ENCODE assay signal across 12 cellular contexts in genomic region chr5:176676361-176676824, GRCh38. TPM values are rescaled to one million over a fixed set of nuclear protein-coding genes. Genes with fewer than 3 reads are reported as not detected.
DNase-seq lines count a peak whose midpoint lies in the region; ATAC-seq, FAIRE-seq and TF ChIP-seq lines count a peak whose summit lies in the region.
"Had no signal": no experiment of that assay in that cellular context is flagged by ENCODE, and none has a peak within 500 bp of the region (broad histone marks: within the 10 kb centered on the region; RNA-seq: fewer than 3 reads in every experiment).

No MANE protein-coding gene starts in this region.

- H3K4me1 ChIP-seq in A549 (peaks cover 17% of the 10 kb centered on the region), astrocyte (ENCODE audit: insufficient read depth, low read length) (peaks cover 2% of the 10 kb centered on the region)

- DNase-seq in A549 (ENCODE audit: low read depth in 1 of 2, low spot score in 1 of 2) (peak; percentile 40 to 54), astrocyte (ENCODE audit: low read depth) (no peak), Ammon's horn (ENCODE audit: low spot score) (no peak), NK-92 (lab: John Stamatoyannopoulos, UW; ENCODE audit: unreplicated experiment) (no peak), NAMALWA (ENCODE audit: low spot score) (no peak), mesothelial cell of epicardium (ENCODE audit: low spot score in 2 of 2, unreplicated experiment in 2 of 2) (no peak)
- DNase-seq: CD4-positive, CD25-positive, alpha-beta regulatory T cell; stimulated activated CD4-positive, alpha-beta T cell treated with anti-CD3 and anti-CD28 coated beads, Interleukin-1b, Interleukin-23, amount 100 ng/mL, for 48 hours had no signal

- no peaks in the 10 kb centered on the region for H3K79me2 ChIP-seq in astrocyte (ENCODE audit: insufficient read depth, low read length)

- H3K9me3 ChIP-seq in A549, result no peaks in the 10 kb centered on the region
- no peaks in the 10 kb centered on the region for H3K9me3 ChIP-seq in astrocyte (ENCODE audit: insufficient read depth, low read depth, low read length)

- H3K27me3 Mint-ChIP-seq in astrocyte (ENCODE audit: low read depth, unreplicated experiment), result peaks cover 42% of the 10 kb centered on the region
- H3K27me3 Mint-ChIP-seq in mesothelial cell of epicardium (ENCODE audit: low read depth), result peaks cover 53% of the 10 kb centered on the region

- H3K27ac ChIP-seq in A549 (peak overlapping the region; percentile 6 to 56; a peak in 3 of 6 replicates), astrocyte (ENCODE audit: low read depth, low read length) (no peak overlapping the region)
- H3K27ac ChIP-seq: KMS-11 had no signal

- POLR2A ChIA-PET in A549 (lab: Yijun Ruan, JAX), result no interaction called here

- ATAC-seq in A549 (peak; percentile 8 to 24; a peak in 3 of 6 replicates), GM19023 (IDR thresholded peaks at IDR 0.05; ENCODE audit: unreplicated experiment) (peak; percentile 57), HG03108 (IDR thresholded peaks at IDR 0.05; ENCODE audit: unreplicated experiment) (peak; percentile 75)

- H3K4me3 ChIP-seq in A549 (no peak overlapping the region), astrocyte (ENCODE audit: insufficient read depth, low read depth, low read length) (no peak overlapping the region)

- WGBS in A549 (ENCODE audit: missing lambda C conversion rate), result 52% methylated on average over 10 of the region's 10 CpGs

- H3K9me3 Mint-ChIP-seq in astrocyte (ENCODE audit: unreplicated experiment) (peaks cover 4% of the 10 kb centered on the region), mesothelial cell of epicardium (no peaks in the 10 kb centered on the region)
- H3K9me3 Mint-ChIP-seq: central memory CD8-positive, alpha-beta T cell had no signal

- H3K27ac Mint-ChIP-seq in astrocyte (ENCODE audit: unreplicated experiment) (no peak overlapping the region), mesothelial cell of epicardium (no peak overlapping the region)
- H3K27ac Mint-ChIP-seq: CD4-positive, CD25-positive, alpha-beta regulatory T cell had no signal

- H3K36me3 Mint-ChIP-seq in astrocyte (ENCODE audit: low read depth, unreplicated experiment) (peaks cover 1% of the 10 kb centered on the region), mesothelial cell of epicardium (no peaks in the 10 kb centered on the region)
- H3K36me3 Mint-ChIP-seq: CD4-positive, CD25-positive, alpha-beta regulatory T cell had no signal

- no peak overlapping the region for H3K9ac ChIP-seq in astrocyte (ENCODE audit: low read length)
- H3K9ac ChIP-seq: KMS-11 had no signal

- H4K20me1 ChIP-seq in astrocyte (ENCODE audit: insufficient read depth, low read length), result no peaks in the 10 kb centered on the region

- CTCF ChIA-PET in A549 (lab: Yijun Ruan, JAX), result interaction anchor here (1.8 to 11.6 kb wide), 3 partner anchors 11 to 17 kb away, joined by 6 to 114 read pairs (median 7); no protein-coding TSS in a partner anchor

- peaks cover 29% of the 10 kb centered on the region for H3K27me3 ChIP-seq in astrocyte (ENCODE audit: insufficient read depth, low read length)

- H3K4me2 ChIP-seq in A549 (peak overlapping the region; percentile 20; the same call in 1 of the 3 replicates), astrocyte (ENCODE audit: low read length) (peak overlapping the region; percentile 32)
- H3K4me2 ChIP-seq: KMS-11 had no signal

- H3K36me3 ChIP-seq in astrocyte (ENCODE audit: insufficient read depth, low read length), result no peaks in the 10 kb centered on the region

- no peak for TF ChIP-seq EP300 in A549 (IDR thresholded peaks at IDR 0.05)

- no peak for TF ChIP-seq POLR2A in A549 (IDR thresholded peaks at IDR 0.05; ENCODE audit: low read length)

- FAIRE-seq in A549 (lab: Jason Lieb, UNC), result no peak
- no peak for FAIRE-seq in astrocyte (lab: Jason Lieb, UNC)

- no peak overlapping the region for H3K4me3 Mint-ChIP-seq in astrocyte (ENCODE audit: unreplicated experiment)
- no peak overlapping the region for H3K4me3 Mint-ChIP-seq in mesothelial cell of epicardium
- H3K4me3 Mint-ChIP-seq: CD4-positive, CD25-positive, alpha-beta regulatory T cell; central memory CD8-positive, alpha-beta T cell had no signal

- TF ChIP-seq CTCF in A549 (IDR thresholded peaks at IDR 0.05), result no peak
- no peak for TF ChIP-seq CTCF in astrocyte (IDR thresholded peaks at IDR 0.05; ENCODE audit: insufficient read depth, low read depth, low read length)
- no peak for TF ChIP-seq CTCF in mesothelial cell of epicardium (IDR thresholded peaks at IDR 0.05; ENCODE audit: unreplicated experiment)

- no peak for TF ChIP-seq RAD21 in A549 (conservative IDR thresholded peaks at IDR 0.05 in 1 of 2, IDR thresholded peaks at IDR 0.05 in 1 of 2)

- no peak overlapping the region for H2AFZ ChIP-seq in astrocyte (ENCODE audit: low read depth, low read length)

- no peaks in the 10 kb centered on the region for H3K4me1 Mint-ChIP-seq in astrocyte (ENCODE audit: low read depth, unreplicated experiment)
- H3K4me1 Mint-ChIP-seq in mesothelial cell of epicardium, result no peaks in the 10 kb centered on the region

TF ChIP-seq in A549, 52 proteins besides CTCF, POLR2A, EP300 and RAD21:
- TF ChIP-seq ZFP36 (IDR thresholded peaks at IDR 0.05; ENCODE audit: borderline replicate concordance, partially characterized antibody) (no peak), MAFK (IDR thresholded peaks at IDR 0.05; ENCODE audit: partially characterized antibody) (peak; percentile 75)

RNA-seq across cellular contexts. Expression of gene TSPAN17, which starts 29.1 kb away (rescaled TPM):
- polyA plus RNA-seq in A549 (2011; rRNA removed), result 33.7 and 35.6 TPM in 2 replicates
- 37.8 and 52.9 TPM in 2 replicates for polyA plus RNA-seq in A549 (2012; cell fraction: cytosol; rRNA removed)
- polyA plus RNA-seq in A549 (2012; cell fraction: nucleus; rRNA removed), result 71.4 and 73.3 TPM in 2 replicates
- 45.7 to 49.4 TPM (median 47.4 TPM) in 3 replicates for polyA plus RNA-seq in A549 (2017; fragmentation: RNase III; extraction: RNeasy Plus Mini Kit Qiagen cat#74134 plus additional on column Dnase treatment)
- polyA minus RNA-seq in A549 (2011; rRNA and poly(A)+ RNA removed), result 72.8 and 73.0 TPM in 2 replicates
- 56.5 and 57.2 TPM in 2 replicates for total RNA-seq in astrocyte
- 47.3 to 51.1 TPM (median 47.3 TPM) in 3 replicates for total RNA-seq in mesothelial cell of epicardium

RNA-seq across cellular contexts. Expression of gene EIF4E1B, which starts 45.9 kb away (rescaled TPM):
- polyA plus RNA-seq in A549 (2011; rRNA removed) (not detected in 2 replicates), A549 (2017; fragmentation: RNase III; extraction: RNeasy Plus Mini Kit Qiagen cat#74134 plus additional on column Dnase treatment) (not detected in 3 replicates)
- polyA plus RNA-seq in A549 (2012; cell fraction: cytosol; rRNA removed), result not detected in 2 replicates
- polyA plus RNA-seq in A549 (2012; cell fraction: nucleus; rRNA removed), result not detected in 2 replicates
- polyA minus RNA-seq in A549 (2011; rRNA and poly(A)+ RNA removed), result not detected in 2 replicates
- total RNA-seq in astrocyte (not detected in 2 replicates), mesothelial cell of epicardium (not detected in 3 replicates)
- total RNA-seq: CD4-positive, CD25-positive, alpha-beta regulatory T cell had no signal
- polyA plus RNA-seq: CD4-positive, CD25-positive, alpha-beta regulatory T cell had no signal

RNA-seq across cellular contexts. Expression of gene SNCB, which starts 46.1 kb away (rescaled TPM):
- 0.26 and 0.37 TPM in 2 replicates for polyA plus RNA-seq in A549 (2011; rRNA removed)
- 0.98 TPM in 2 replicates for polyA plus RNA-seq in A549 (2012; cell fraction: cytosol; rRNA removed)
- polyA plus RNA-seq in A549 (2012; cell fraction: nucleus; rRNA removed), result 0.94 and 0.96 TPM in 2 replicates
- 0.65 to 1.2 TPM (median 0.74 TPM) in 3 replicates for polyA plus RNA-seq in A549 (2017; fragmentation: RNase III; extraction: RNeasy Plus Mini Kit Qiagen cat#74134 plus additional on column Dnase treatment)
- not detected in 2 replicates for polyA minus RNA-seq in A549 (2011; rRNA and poly(A)+ RNA removed)
- 2.7 and 3.4 TPM in 2 replicates for total RNA-seq in astrocyte
- total RNA-seq in mesothelial cell of epicardium, result not detected in 3 replicates
- total RNA-seq: CD4-positive, CD25-positive, alpha-beta regulatory T cell had no signal
- polyA plus RNA-seq: CD4-positive, CD25-positive, alpha-beta regulatory T cell had no signal

Comparison
In these comparisons a context has a peak if more than half of its experiments do, and no peak if none do; other contexts are left out.
1. ATAC-seq: peak in every context shown above with its lines; median percentile 75 in HG03108; 57 in GM19023; 16 in A549.
2. DNase-seq: peak in A549 (2 of 2); none in astrocyte (single experiment), Ammon's horn (single experiment), NK-92 (single experiment), NAMALWA (single experiment) and mesothelial cell of epicardium (0 of 2).